ENCODE assay signal across 10 cellular contexts in the genomic region with DNA sequence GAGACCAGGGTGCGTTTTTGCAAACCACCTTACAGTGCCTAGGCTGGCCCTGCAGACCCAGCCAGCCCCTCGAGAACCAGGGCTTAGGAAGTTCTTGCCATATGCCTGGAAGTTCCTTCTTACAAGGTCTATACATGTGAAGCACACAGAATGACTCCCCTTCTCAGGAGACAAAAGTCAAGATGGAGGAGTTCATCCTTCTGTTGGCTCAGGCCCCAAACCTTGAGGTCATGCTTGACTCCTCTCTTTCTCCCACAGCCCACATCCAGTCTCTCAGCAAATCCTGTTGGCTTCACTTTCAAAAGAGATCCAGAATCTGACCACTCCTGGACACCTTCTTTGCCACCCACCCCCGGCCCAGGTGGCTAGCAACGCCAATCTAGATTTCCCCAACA. TPM values are rescaled to one million over a fixed set of nuclear protein-coding genes. Genes with fewer than 3 reads are reported as not detected.
DNase-seq lines count a peak whose midpoint lies in the region; ATAC-seq lines count a peak whose summit lies in the region.
"Had no signal": no experiment of that assay in that cellular context is flagged by ENCODE, and none has a peak within 500 bp of the region (broad histone marks: within the 10 kb centered on the region; RNA-seq: fewer than 3 reads in every experiment).

No MANE protein-coding gene starts in this region.

- H3K36me3 ChIP-seq in iPS-20b (ENCODE audit: insufficient read depth, low read depth, low read length): no peaks in the 10 kb centered on the region
- H3K36me3 ChIP-seq: MG63 had no signal

- ATAC-seq in activated CD4-positive, alpha-beta T cell treated with anti-CD3 and anti-CD28 coated beads for 36 hours: no peak
- ATAC-seq in T-helper 17 cell (no peak), GM21381 (IDR thresholded peaks at IDR 0.05; ENCODE audit: unreplicated experiment) (no peak)
- ATAC-seq in stimulated activated effector memory CD8-positive, alpha-beta T cell treated with anti-CD3 and anti-CD28 coated beads, Interleukin-12 subunit alpha, Interleukin-12 subunit beta, amount 100 ng/mL, for 72 hours: no peak

- H3K36me3 Mint-ChIP-seq in activated CD4-positive, alpha-beta T cell treated with anti-CD3 and anti-CD28 coated beads for 36 hours (ENCODE audit: low read depth): no peaks in the 10 kb centered on the region
- no peaks in the 10 kb centered on the region for H3K36me3 Mint-ChIP-seq in T-helper 17 cell (ENCODE audit: low read depth)
- H3K36me3 Mint-ChIP-seq in stimulated activated effector memory CD8-positive, alpha-beta T cell treated with anti-CD3 and anti-CD28 coated beads, Interleukin-12 subunit alpha, Interleukin-12 subunit beta, amount 100 ng/mL, for 72 hours: no peaks in the 10 kb centered on the region

- no peak overlapping the region for H3K4me3 Mint-ChIP-seq in activated CD4-positive, alpha-beta T cell treated with anti-CD3 and anti-CD28 coated beads for 36 hours
- H3K4me3 Mint-ChIP-seq in T-helper 17 cell: peak overlapping the region; percentile 45
- H3K4me3 Mint-ChIP-seq in stimulated activated effector memory CD8-positive, alpha-beta T cell treated with anti-CD3 and anti-CD28 coated beads, Interleukin-12 subunit alpha, Interleukin-12 subunit beta, amount 100 ng/mL, for 72 hours: peak overlapping the region; percentile 46

- H3K4me1 Mint-ChIP-seq in activated CD4-positive, alpha-beta T cell treated with anti-CD3 and anti-CD28 coated beads for 36 hours: peaks cover 50% of the 10 kb centered on the region
- H3K4me1 Mint-ChIP-seq in T-helper 17 cell: peaks cover 15% of the 10 kb centered on the region
- H3K4me1 Mint-ChIP-seq in stimulated activated effector memory CD8-positive, alpha-beta T cell treated with anti-CD3 and anti-CD28 coated beads, Interleukin-12 subunit alpha, Interleukin-12 subunit beta, amount 100 ng/mL, for 72 hours: peaks cover 66% of the 10 kb centered on the region

- H3K27ac Mint-ChIP-seq in activated CD4-positive, alpha-beta T cell treated with anti-CD3 and anti-CD28 coated beads for 36 hours: peak overlapping the region; percentile 92
- no peak overlapping the region for H3K27ac Mint-ChIP-seq in T-helper 17 cell
- peak overlapping the region; percentile 88 for H3K27ac Mint-ChIP-seq in stimulated activated effector memory CD8-positive, alpha-beta T cell treated with anti-CD3 and anti-CD28 coated beads, Interleukin-12 subunit alpha, Interleukin-12 subunit beta, amount 100 ng/mL, for 72 hours

- H3K4me1 ChIP-seq in iPS-20b (ENCODE audit: insufficient read depth, low read length): peaks cover 19% of the 10 kb centered on the region

- H3K27ac ChIP-seq in iPS-20b (ENCODE audit: low read length): peak overlapping the region; percentile 34

- CTCF ChIA-PET in activated CD4-positive, alpha-beta T cell treated with anti-CD3 and anti-CD28 coated beads for 36 hours (lab: Charles Lee): interaction anchor here (0.7 to 1.1 kb wide), 3 partner anchors 15 to 51 kb away, joined by 3 to 5 read pairs (median 4); a partner anchor contains a TSS

- H3K9me3 Mint-ChIP-seq in activated CD4-positive, alpha-beta T cell treated with anti-CD3 and anti-CD28 coated beads for 36 hours (ENCODE audit: low read depth): peaks cover 2% of the 10 kb centered on the region
- no peaks in the 10 kb centered on the region for H3K9me3 Mint-ChIP-seq in stimulated activated effector memory CD8-positive, alpha-beta T cell treated with anti-CD3 and anti-CD28 coated beads, Interleukin-12 subunit alpha, Interleukin-12 subunit beta, amount 100 ng/mL, for 72 hours

- peaks cover 14% of the 10 kb centered on the region for H3K27me3 ChIP-seq in iPS-20b (ENCODE audit: insufficient read depth, low read length)
- H3K27me3 ChIP-seq: MG63 had no signal

- POLR2A ChIA-PET in activated CD4-positive, alpha-beta T cell treated with anti-CD3 and anti-CD28 coated beads for 36 hours (lab: Charles Lee): no interaction called here

- no peaks in the 10 kb centered on the region for H3K9me3 ChIP-seq in T-helper 17 cell (ENCODE audit: control insufficient read depth, low read length, poor library complexity, severe bottlenecking)
- H3K9me3 ChIP-seq in iPS-20b (ENCODE audit: insufficient read depth, low read depth, low read length): no peaks in the 10 kb centered on the region

- peak overlapping the region; percentile 55; the same call in 1 of the 2 replicates for H3K9ac ChIP-seq in iPS-20b (ENCODE audit: low read depth, low read length)

- intact Hi-C loops in activated CD4-positive, alpha-beta T cell treated with anti-CD3 and anti-CD28 coated beads for 36 hours (cut with DNase I, micrococcal nuclease): no loop called here

- no peaks in the 10 kb centered on the region for H3K27me3 Mint-ChIP-seq in activated CD4-positive, alpha-beta T cell treated with anti-CD3 and anti-CD28 coated beads for 36 hours
- no peaks in the 10 kb centered on the region for H3K27me3 Mint-ChIP-seq in T-helper 17 cell

- no peak for DNase-seq in activated CD4-positive, alpha-beta T cell treated with anti-CD3 and anti-CD28 coated beads for 36 hours
- DNase-seq in activated CD4-positive, alpha-beta T cell treated with anti-CD3 and anti-CD28 coated beads, Interleukin-2, amount 50 U/mL, for 4 hours: no peak
- DNase-seq in T-helper 17 cell (no peak), NCI-H2081 treated with DMSO at 0.1 percent for 48 hours (lab: John Stamatoyannopoulos, UW) (no peak), HT-29 (ENCODE audit: low spot score) (no peak)
- DNase-seq in stimulated activated effector memory CD8-positive, alpha-beta T cell treated with anti-CD3 and anti-CD28 coated beads, Interleukin-12 subunit alpha, Interleukin-12 subunit beta, amount 100 ng/mL, for 72 hours (ENCODE audit: low spot score in 2 of 2): no peak
- DNase-seq: MG63 had no signal

- no peak overlapping the region for H3K4me3 ChIP-seq in iPS-20b (ENCODE audit: low read length)
- H3K4me3 ChIP-seq: MG63 had no signal

RNA-seq across cellular contexts. Expression of a gene that starts 1.7 kb away (rescaled TPM):
- under 1 TPM; 0.23 to 0.26 TPM for total RNA-seq in activated CD4-positive, alpha-beta T cell treated with anti-CD3 and anti-CD28 coated beads for 36 hours
- not detected for total RNA-seq in T-helper 17 cell
- not detected in 2 replicates for total RNA-seq in HT-29 (2014; rRNA removed; shearing (Covaris generic))
- total RNA-seq: A172 had no signal

RNA-seq across cellular contexts. Expression of a gene that starts 17.7 kb away (rescaled TPM):
- 1 to 10 TPM; 1.5 to 1.6 TPM for total RNA-seq in activated CD4-positive, alpha-beta T cell treated with anti-CD3 and anti-CD28 coated beads for 36 hours
- total RNA-seq in T-helper 17 cell: 1 to 10 TPM; 1.9 to 3.4 TPM
- 18.8 and 21.0 TPM in 2 replicates for total RNA-seq in HT-29 (2014; rRNA removed; shearing (Covaris generic))

RNA-seq across cellular contexts. Expression of a gene that starts 26.3 kb away (rescaled TPM):
- 10 to 100 TPM; 29.2 to 30.2 TPM for total RNA-seq in activated CD4-positive, alpha-beta T cell treated with anti-CD3 and anti-CD28 coated beads for 36 hours
- total RNA-seq in T-helper 17 cell: 10 to 100 TPM; 44.3 to 53.9 TPM
- 74.9 and 92.2 TPM in 2 replicates for total RNA-seq in HT-29 (2014; rRNA removed; shearing (Covaris generic))

RNA-seq across cellular contexts. Expression of a gene that starts 26.9 kb away (rescaled TPM):
- total RNA-seq in activated CD4-positive, alpha-beta T cell treated with anti-CD3 and anti-CD28 coated beads for 36 hours: not detected
- total RNA-seq in T-helper 17 cell: under 1 TPM; 0.16 to 0.32 TPM
- 0.05 and 0.08 TPM in 2 replicates for total RNA-seq in HT-29 (2014; rRNA removed; shearing (Covaris generic))
- total RNA-seq: A172 had no signal

RNA-seq across cellular contexts. Expression of a gene that starts 28.9 kb away (rescaled TPM):
- total RNA-seq in activated CD4-positive, alpha-beta T cell treated with anti-CD3 and anti-CD28 coated beads for 36 hours: 1 to 10 TPM; 6.0 to 8.5 TPM
- 1 to 10 TPM; 2.4 to 2.8 TPM for total RNA-seq in T-helper 17 cell
- 26.8 and 30.5 TPM in 2 replicates for total RNA-seq in HT-29 (2014; rRNA removed; shearing (Covaris generic))
